ENCODE assay signal across 8 cellular contexts in genomic region chr6:90216081-90216977, GRCh38.
DNase-seq lines count a peak whose midpoint lies in the region; ATAC-seq, FAIRE-seq and TF ChIP-seq lines count a peak whose summit lies in the region.

No MANE protein-coding gene starts in this region.

- intact Hi-C loops in Caco-2 (cut with micrococcal nuclease; ENCODE audit: unreplicated experiment): no loop called here
- intact Hi-C loops in naive thymus-derived CD4-positive, alpha-beta T cell (cut with micrococcal nuclease): loop anchor here in 1 of 2 donors (5.0 to 10.0 kb wide), 2 partner anchors 181 to 842 kb away; no protein-coding TSS in a partner anchor

- peak; percentile 78 for ATAC-seq in GM21423 (IDR thresholded peaks at IDR 0.05; ENCODE audit: unreplicated experiment)
- peak; percentile 69 for ATAC-seq in naive thymus-derived CD4-positive, alpha-beta T cell

- H3K9me3 ChIP-seq in Caco-2: no peaks in the 10 kb centered on the region
- H3K9me3 ChIP-seq in astrocyte (ENCODE audit: insufficient read depth, low read depth, low read length): no peaks in the 10 kb centered on the region
- no peaks in the 10 kb centered on the region for H3K9me3 ChIP-seq in naive thymus-derived CD4-positive, alpha-beta T cell (ENCODE audit: control insufficient read depth in 2 of 3, low read length in 3 of 3)

- CTCF ChIA-PET in Caco-2 (lab: Charles Lee): interaction anchor here (0.7 kb wide), 1 partner anchor 23 kb away, joined by 3 read pairs; no protein-coding TSS in a partner anchor
- CTCF ChIA-PET in naive thymus-derived CD4-positive, alpha-beta T cell (lab: Charles Lee): interaction anchor here (0.6 to 3.0 kb wide), 12 partner anchors 12 to 276 kb away, joined by 3 to 11 read pairs (median 4); no protein-coding TSS in a partner anchor

- H3K27me3 Mint-ChIP-seq in Caco-2 (ENCODE audit: insufficient read depth, unreplicated experiment) (no peaks in the 10 kb centered on the region), IgD-negative memory B cell (no peaks in the 10 kb centered on the region), astrocyte (ENCODE audit: low read depth, unreplicated experiment) (no peaks in the 10 kb centered on the region)
- no peaks in the 10 kb centered on the region for H3K27me3 Mint-ChIP-seq in naive thymus-derived CD4-positive, alpha-beta T cell

- H3K36me3 Mint-ChIP-seq in Caco-2 (ENCODE audit: insufficient read depth, unreplicated experiment) (no peaks in the 10 kb centered on the region), IgD-negative memory B cell (peaks cover 3% of the 10 kb centered on the region), astrocyte (ENCODE audit: low read depth, unreplicated experiment) (no peaks in the 10 kb centered on the region)
- H3K36me3 Mint-ChIP-seq in naive thymus-derived CD4-positive, alpha-beta T cell: peaks cover 0 to 12% (median under 1%) of the 10 kb centered on the region in 5 donors

- H3K9ac ChIP-seq in astrocyte (ENCODE audit: low read length): peak overlapping the region; percentile 32

- H3K36me3 ChIP-seq in Caco-2 (ENCODE audit: control insufficient read depth, insufficient read depth, low read length) (no peaks in the 10 kb centered on the region), astrocyte (ENCODE audit: insufficient read depth, low read length) (no peaks in the 10 kb centered on the region)
- no peaks in the 10 kb centered on the region for H3K36me3 ChIP-seq in naive thymus-derived CD4-positive, alpha-beta T cell (ENCODE audit: control insufficient read depth in 2 of 3, insufficient read depth in 3 of 3, low read length in 3 of 3)

- no peak for FAIRE-seq in astrocyte (lab: Jason Lieb, UNC)

- TF ChIP-seq CTCF in Caco-2 (IDR thresholded peaks at IDR 0.05; ENCODE audit: insufficient read depth in 1 of 2, low read depth in 1 of 2, low read length in 1 of 2, severe bottlenecking in 1 of 2, unreplicated experiment in 1 of 2) (no peak), astrocyte (IDR thresholded peaks at IDR 0.05; ENCODE audit: insufficient read depth, low read depth, low read length) (no peak)

- H2AFZ ChIP-seq in astrocyte (ENCODE audit: low read depth, low read length): peak overlapping the region; percentile 8

- H3K4me3 ChIP-seq in Caco-2 (ENCODE audit: low read depth, low read length): no peak overlapping the region
- H3K4me3 ChIP-seq in astrocyte (ENCODE audit: insufficient read depth, low read depth, low read length): no peak overlapping the region
- peak overlapping the region; percentile 18 for H3K4me3 ChIP-seq in naive thymus-derived CD4-positive, alpha-beta T cell (ENCODE audit: low read length)

- POLR2A ChIA-PET in Caco-2 (lab: Charles Lee): interaction anchor here (0.6 kb wide), 1 partner anchor 27 kb away, joined by 4 read pairs; no protein-coding TSS in a partner anchor
- POLR2A ChIA-PET in naive thymus-derived CD4-positive, alpha-beta T cell (lab: Charles Lee): interaction anchor here (0.6 to 5.3 kb wide), 23 partner anchors 14 to 271 kb away, joined by 3 to 31 read pairs (median 5); partner anchors contain the start of gene BACH2

- H3K4me3 Mint-ChIP-seq in Caco-2 (ENCODE audit: unreplicated experiment) (no peak overlapping the region), IgD-negative memory B cell (peak overlapping the region in 3 of 4 donors; percentile 34 to 78 (median 51)), astrocyte (ENCODE audit: unreplicated experiment) (no peak overlapping the region)
- H3K4me3 Mint-ChIP-seq in naive thymus-derived CD4-positive, alpha-beta T cell: peak overlapping the region in 7 of 10 donors; percentile 42 to 74 (median 68)

- H3K4me1 Mint-ChIP-seq in Caco-2 (ENCODE audit: low read depth, unreplicated experiment): peaks cover 7% of the 10 kb centered on the region
- H3K4me1 Mint-ChIP-seq in IgD-negative memory B cell: peaks cover 14 to 42% (median 16%) of the 10 kb centered on the region in 3 donors
- peaks cover 19% of the 10 kb centered on the region for H3K4me1 Mint-ChIP-seq in astrocyte (ENCODE audit: low read depth, unreplicated experiment)
- H3K4me1 Mint-ChIP-seq in naive thymus-derived CD4-positive, alpha-beta T cell: peaks cover 0 to 33% (median 31%) of the 10 kb centered on the region in 7 donors

- no peaks in the 10 kb centered on the region for H3K79me2 ChIP-seq in astrocyte (ENCODE audit: insufficient read depth, low read length)

- H3K27ac Mint-ChIP-seq in Caco-2 (ENCODE audit: unreplicated experiment): peak overlapping the region; percentile 34
- H3K27ac Mint-ChIP-seq in IgD-negative memory B cell: no peak overlapping the region
- H3K27ac Mint-ChIP-seq in astrocyte (ENCODE audit: unreplicated experiment): no peak overlapping the region
- no peak overlapping the region for H3K27ac Mint-ChIP-seq in naive thymus-derived CD4-positive, alpha-beta T cell

- no TSS peak for BruUV-seq in Caco-2 (replicated peaks; lab: Mats Ljungman, UMichigan)

- H3K9me3 Mint-ChIP-seq in Caco-2 (ENCODE audit: unreplicated experiment): no peaks in the 10 kb centered on the region
- no peaks in the 10 kb centered on the region for H3K9me3 Mint-ChIP-seq in IgD-negative memory B cell
- no peaks in the 10 kb centered on the region for H3K9me3 Mint-ChIP-seq in astrocyte (ENCODE audit: unreplicated experiment)
- H3K9me3 Mint-ChIP-seq in naive thymus-derived CD4-positive, alpha-beta T cell: no peaks in the 10 kb centered on the region

- no peaks in the 10 kb centered on the region for H4K20me1 ChIP-seq in astrocyte (ENCODE audit: insufficient read depth, low read length)

- peak overlapping the region; percentile 97 for H3K27ac ChIP-seq in astrocyte (ENCODE audit: low read depth, low read length)
- peak overlapping the region; percentile 85 for H3K27ac ChIP-seq in naive thymus-derived CD4-positive, alpha-beta T cell (ENCODE audit: low read depth, low read length)

- H3K27me3 ChIP-seq in Caco-2 (replicated peaks; ENCODE audit: control insufficient read depth, insufficient read depth, low read length): no peaks in the 10 kb centered on the region
- H3K27me3 ChIP-seq in astrocyte (ENCODE audit: insufficient read depth, low read length): no peaks in the 10 kb centered on the region
- H3K27me3 ChIP-seq in naive thymus-derived CD4-positive, alpha-beta T cell (ENCODE audit: control insufficient read depth in 2 of 2, insufficient read depth in 2 of 2, low read length in 2 of 2): no peaks in the 10 kb centered on the region

- peak overlapping the region; percentile 51 for H3K4me2 ChIP-seq in astrocyte (ENCODE audit: low read length)

- peaks cover 33% of the 10 kb centered on the region for H3K4me1 ChIP-seq in Caco-2
- peaks cover 47% of the 10 kb centered on the region for H3K4me1 ChIP-seq in astrocyte (ENCODE audit: insufficient read depth, low read length)
- peaks cover 0 to 97% of the 10 kb centered on the region in 2 donors for H3K4me1 ChIP-seq in naive thymus-derived CD4-positive, alpha-beta T cell (ENCODE audit: control insufficient read depth in 2 of 2, insufficient read depth in 2 of 2, low read length in 2 of 2)

- DNase-seq in Caco-2 (peak in 1 of 2 experiments; percentile 32), astrocyte (ENCODE audit: low read depth) (peak; percentile 84), putamen (ENCODE audit: low spot score) (no peak), NCI-H1694 treated with DMSO at 0.1 percent for 48 hours (lab: John Stamatoyannopoulos, UW) (no peak), NCI-H345 (lab: John Stamatoyannopoulos, UW) (no peak)
- DNase-seq in naive thymus-derived CD4-positive, alpha-beta T cell: peak in 5 of 9 donors; percentile 61 to 82 (median 63)

Comparison
In these comparisons a context has a peak if more than half of its experiments do, and no peak if none do; other contexts are left out.
1. DNase-seq: peak in astrocyte (single experiment) and naive thymus-derived CD4-positive, alpha-beta T cell (5 of 9); none in putamen (single experiment), NCI-H1694 treated with DMSO at 0.1 percent for 48 hours (single experiment) and NCI-H345 (single experiment).
2. H3K4me3 Mint-ChIP-seq: peak in IgD-negative memory B cell (3 of 4) and naive thymus-derived CD4-positive, alpha-beta T cell (7 of 10); none in Caco-2 (single experiment) and astrocyte (single experiment).